In the genomic region with DNA sequence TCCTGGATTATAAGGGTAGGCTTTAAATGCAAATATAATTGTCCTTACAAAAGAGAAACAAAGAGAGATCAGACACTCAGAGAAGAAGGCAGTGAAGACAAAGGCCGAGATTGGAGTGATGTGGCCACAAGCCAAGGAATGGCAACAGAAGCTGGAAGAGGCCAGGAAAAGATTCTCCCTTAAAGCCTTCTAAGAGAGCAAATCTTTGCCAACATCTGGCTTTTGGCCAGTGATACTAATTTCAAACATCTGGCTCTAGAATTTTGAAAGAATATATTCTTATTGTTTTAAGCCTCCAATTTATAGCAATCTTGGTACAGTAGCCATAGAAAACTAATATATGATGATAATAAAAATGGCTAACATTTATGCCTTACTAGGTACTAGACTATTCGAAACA, we compare ENCODE assay signal across 5 cellular contexts.
"Had no signal": no experiment of that assay in that cellular context is flagged by ENCODE, and none has a peak within 500 bp of the region (broad histone marks: within the 10 kb centered on the region; RNA-seq: fewer than 3 reads in every experiment).

No MANE protein-coding gene starts in this region.

- ATAC-seq: GM23338, K562 had no signal

- H3K4me3 ChIP-seq: GM23338, K562 had no signal

- DNase-seq: H9, HCEC 1CT, IMR-90 had no signal

- H3K4me2 ChIP-seq: GM23338 had no signal

- H2AFZ ChIP-seq: GM23338 had no signal
